ENCODE assay signal across 22 cellular contexts in the genomic region with DNA sequence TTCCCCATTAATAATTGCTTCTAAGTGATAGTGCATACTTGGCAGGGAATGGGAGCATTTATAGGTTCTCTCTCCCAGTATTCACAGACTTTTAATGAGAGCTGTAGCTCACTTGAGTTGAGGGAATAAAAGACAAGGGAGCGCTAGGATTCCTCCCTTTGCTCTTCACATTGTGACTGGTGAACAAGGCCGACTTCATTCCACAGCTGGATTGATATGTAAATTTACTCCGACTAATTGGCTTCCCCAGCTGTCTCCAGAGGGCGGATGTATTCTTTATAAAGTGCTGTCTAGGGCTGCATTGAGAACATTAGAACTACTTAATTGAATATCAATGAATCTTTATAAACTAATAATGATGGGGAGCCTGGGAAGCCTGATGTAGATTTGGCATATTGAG.
DNase-seq lines count a peak whose midpoint lies in the region; ATAC-seq and TF ChIP-seq lines count a peak whose summit lies in the region.
"Had no signal": no experiment of that assay in that cellular context is flagged by ENCODE, and none has a peak within 500 bp of the region (broad histone marks: within the 10 kb centered on the region; RNA-seq: fewer than 3 reads in every experiment).

No MANE protein-coding gene starts in this region.

- peaks cover 11% of the 10 kb centered on the region for H3K9me3 ChIP-seq in H9 (ENCODE audit: control insufficient read depth, low read depth, low read length)
- no peaks in the 10 kb centered on the region for H3K9me3 ChIP-seq in iPS-20b (ENCODE audit: insufficient read depth, low read depth, low read length)
- H3K9me3 ChIP-seq in PC-9 (ENCODE audit: insufficient read depth, low read depth), result no peaks in the 10 kb centered on the region
- H3K9me3 ChIP-seq: Caco-2, Peyer's patch had no signal

- H4K20me1 ChIP-seq in H9 (ENCODE audit: control insufficient read depth, insufficient read depth, insufficient read length), result no peaks in the 10 kb centered on the region
- no peaks in the 10 kb centered on the region for H4K20me1 ChIP-seq in PC-9 (ENCODE audit: insufficient read depth)

- H3K4ac ChIP-seq in H9 (ENCODE audit: low read depth, low read length), result no peak overlapping the region

- H2BK5ac ChIP-seq in H9 (ENCODE audit: insufficient read length, low read length), result no peak overlapping the region

- no peak overlapping the region for H2AK5ac ChIP-seq in H9 (ENCODE audit: insufficient read length, low read length)

- no peaks in the 10 kb centered on the region for H3K27me3 ChIP-seq in H9 (ENCODE audit: insufficient read depth, low read length)
- H3K27me3 ChIP-seq in iPS-20b (ENCODE audit: insufficient read depth, low read length), result no peaks in the 10 kb centered on the region
- H3K27me3 ChIP-seq in PC-9 (ENCODE audit: insufficient read depth, low read depth), result peaks cover 34% of the 10 kb centered on the region
- H3K27me3 ChIP-seq: Peyer's patch had no signal

- no peaks in the 10 kb centered on the region for H3K27me3 Mint-ChIP-seq in H9 (ENCODE audit: low read depth)
- H3K27me3 Mint-ChIP-seq in WTC11 (ENCODE audit: low read depth), result no peaks in the 10 kb centered on the region
- H3K27me3 Mint-ChIP-seq: IgD-negative memory B cell had no signal

- H2BK15ac ChIP-seq in H9 (ENCODE audit: low read depth, low read length), result no peak overlapping the region

- H3K14ac ChIP-seq in H9 (ENCODE audit: insufficient read depth, low read length), result no peak overlapping the region

- no peak overlapping the region for H3K56ac ChIP-seq in H9 (ENCODE audit: insufficient read length, low read depth, low read length)

- H2AFZ ChIP-seq in H9 (ENCODE audit: low read length) (no peak overlapping the region), PC-9 (no peak overlapping the region)

- H2BK20ac ChIP-seq in H9 (ENCODE audit: low read depth, low read length, poor library complexity, severe bottlenecking), result no peak overlapping the region

- H3K4me2 ChIP-seq in H9 (ENCODE audit: insufficient read depth, insufficient read length, low read length), result no peak overlapping the region
- H3K4me2 ChIP-seq in PC-9, result no peak overlapping the region
- H3K4me2 ChIP-seq: KMS-11 had no signal

- H3K79me1 ChIP-seq in H9 (ENCODE audit: insufficient read depth, low read depth, low read length, poor library complexity, severe bottlenecking), result no peaks in the 10 kb centered on the region

- WGBS in H9 (ENCODE audit: extremely low coverage, insufficient read length, low lambda C conversion rate), result no CpG with 5 or more reads among the region's 4 CpGs

- CTCF ChIA-PET in WTC11 (lab: Charles Lee), result interaction anchor here (1.4 to 1.6 kb wide), 2 partner anchors 63 to 120 kb away, joined by 3 to 8 read pairs; a partner anchor contains a TSS
- CTCF ChIA-PET in PC-9 (lab: Charles Lee), result no interaction called here

- H3K4me1 ChIP-seq in H9 (ENCODE audit: insufficient read depth, low read length) (no peaks in the 10 kb centered on the region; the same call in 1 of the 2 replicates), iPS-20b (ENCODE audit: insufficient read depth, low read length) (peaks cover 12% of the 10 kb centered on the region), PC-9 (replicated peaks; ENCODE audit: insufficient read depth) (no peaks in the 10 kb centered on the region)
- H3K4me1 ChIP-seq: Caco-2, Peyer's patch had no signal

- H3K4me1 Mint-ChIP-seq in H9, result peaks cover 15 to 22% of the 10 kb centered on the region in 2 experiments
- H3K4me1 Mint-ChIP-seq in WTC11, result peaks cover 27% of the 10 kb centered on the region
- H3K4me1 Mint-ChIP-seq: IgD-negative memory B cell had no signal

- BruUV-seq in PC-9 (replicated peaks; lab: Mats Ljungman, UMichigan), result no TSS peak

- H3F3A ChIP-seq in PC-9 (ENCODE audit: insufficient read depth, low read depth), result no peaks in the 10 kb centered on the region

- H4K5ac ChIP-seq in H9 (ENCODE audit: insufficient read length, low read depth, low read length), result no peak overlapping the region

- 0 out of 2 replicates have a peak, but pooled peaks cover 7% of the 10 kb centered on the region for H3K9me2 ChIP-seq in PC-9 (ENCODE audit: insufficient read depth)

- no peak overlapping the region for H4K8ac ChIP-seq in H9 (replicated peaks; ENCODE audit: insufficient read length, low read depth, low read length)

- no peak overlapping the region for H4K91ac ChIP-seq in H9 (ENCODE audit: insufficient read length, low read depth, low read length)

- H3K27ac Mint-ChIP-seq in H9 (no peak overlapping the region; a peak in 1 of 7 replicates), WTC11 (0 out of 2 replicates have a peak overlapping the region, but pooled peaks have one; percentile 84)
- H3K27ac Mint-ChIP-seq: CD8-positive, alpha-beta T cell; IgD-negative memory B cell had no signal

- H3K18ac ChIP-seq in H9 (ENCODE audit: insufficient read length, low read depth, low read length), result no peak overlapping the region

- H2BK12ac ChIP-seq in H9 (ENCODE audit: insufficient read length, low read depth, low read length), result no peak overlapping the region

- no peak overlapping the region for H3T11ph ChIP-seq in H9 (ENCODE audit: low read length)

- H3K79me2 ChIP-seq in H9 (ENCODE audit: insufficient read depth, low read length) (no peaks in the 10 kb centered on the region), PC-9 (ENCODE audit: low read depth) (no peaks in the 10 kb centered on the region)

- H3K36me3 Mint-ChIP-seq in H9 (ENCODE audit: insufficient read depth in 1 of 3, low read depth in 3 of 3) (peaks cover 0 to 2% (median 0%) of the 10 kb centered on the region in 3 experiments; a peak in 1 of 7 replicates), WTC11 (no peaks in the 10 kb centered on the region)
- H3K36me3 Mint-ChIP-seq: CD8-positive, alpha-beta T cell; IgD-negative memory B cell had no signal

- ATAC-seq in WTC11, result peak; percentile 95
- ATAC-seq in HG03354 (IDR thresholded peaks at IDR 0.05; ENCODE audit: poor library complexity, severe bottlenecking, unreplicated experiment), result no peak
- no peak for ATAC-seq in HG03460 (IDR thresholded peaks at IDR 0.05; ENCODE audit: unreplicated experiment)
- ATAC-seq: CD8-positive, alpha-beta T cell; GM12878 had no signal

- H3K36me3 ChIP-seq in iPS-20b (ENCODE audit: insufficient read depth, low read depth, low read length) (no peaks in the 10 kb centered on the region), PC-9 (ENCODE audit: low read depth) (no peaks in the 10 kb centered on the region)
- H3K36me3 ChIP-seq: Peyer's patch had no signal

- no peaks in the 10 kb centered on the region for H3K23me2 ChIP-seq in H9 (ENCODE audit: insufficient read length, low read depth, low read length, poor library complexity, severe bottlenecking)

- peaks cover 46 to 58% of the 10 kb centered on the region in 2 experiments for H3K9me3 Mint-ChIP-seq in H9
- H3K9me3 Mint-ChIP-seq in WTC11, result 0 out of 2 replicates have a peak, but pooled peaks cover 3% of the 10 kb centered on the region
- H3K9me3 Mint-ChIP-seq: CD8-positive, alpha-beta T cell; IgD-negative memory B cell had no signal

- no peak for TF ChIP-seq CTCF in H9 (conservative IDR thresholded peaks at IDR 0.05)
- no peak for TF ChIP-seq CTCF in WTC11 (IDR thresholded peaks at IDR 0.05)
- no peak for TF ChIP-seq CTCF in PC-9 (conservative IDR thresholded peaks at IDR 0.05)

- H3K4me3 ChIP-seq in iPS-20b (ENCODE audit: low read length), result peak overlapping the region; percentile 32; the same call in 1 of the 2 replicates
- H3K4me3 ChIP-seq in PC-9, result no peak overlapping the region
- H3K4me3 ChIP-seq: GM12878, Peyer's patch had no signal

- no peak overlapping the region for H3K4me3 Mint-ChIP-seq in H9
- H3K4me3 Mint-ChIP-seq in WTC11, result 0 out of 2 replicates have a peak overlapping the region, but pooled peaks have one; percentile 10
- H3K4me3 Mint-ChIP-seq: CD8-positive, alpha-beta T cell; IgD-negative memory B cell had no signal

- DNase-seq in H9 (peak; percentile 47), WTC11 (ENCODE audit: low spot score) (peak; percentile 13), PC-9 (no peak), MV-4-11 (lab: John Stamatoyannopoulos, UW) (no peak)
- DNase-seq: C1 segment of cervical spinal cord; Caco-2; CD8-positive, alpha-beta T cell; GDM1; MM.1S; NCI-H1092 treated with DMSO at 0.1 percent for 48 hours; NCI-H2029; NCI-H446 treated with DMSO at 0.1 percent for 48 hours; NCI-H526; Peyer's patch; SHP77 treated with DMSO at 0.1 percent for 48 hours; T-helper 1 cell had no signal

- H3K23ac ChIP-seq in H9 (ENCODE audit: insufficient read length, low read depth, low read length), result no peak overlapping the region

- POLR2A ChIA-PET in WTC11 (lab: Charles Lee), result no interaction called here
- POLR2A ChIA-PET in PC-9 (lab: Charles Lee; ENCODE audit: unreplicated experiment), result no interaction called here

- no peak overlapping the region for H2BK120ac ChIP-seq in H9 (ENCODE audit: low read depth, low read length, poor library complexity, severe bottlenecking)

- H3K27ac ChIP-seq in H9 (ENCODE audit: insufficient read length, low read depth, low read length) (no peak overlapping the region), iPS-20b (ENCODE audit: low read length) (no peak overlapping the region), PC-9 (no peak overlapping the region)
- H3K27ac ChIP-seq: KMS-11, Peyer's patch had no signal

- no peak overlapping the region for H3K9ac ChIP-seq in H9 (ENCODE audit: extremely low read depth, insufficient read length, low read length)
- no peak overlapping the region; the same call in 1 of the 2 replicates for H3K9ac ChIP-seq in iPS-20b (ENCODE audit: low read depth, low read length)
- H3K9ac ChIP-seq: KMS-11 had no signal

- intact Hi-C loops in PC-9 (cut with micrococcal nuclease; ENCODE audit: unreplicated experiment), result no loop called here

TF ChIP-seq in WTC11, 78 proteins besides CTCF, POLR2A, EP300 and RAD21:
- TF ChIP-seq TEAD1 (CRISPR knock-in tag; IDR thresholded peaks at IDR 0.05), result no peak
- no peak for TF ChIP-seq NR1H2 (CRISPR knock-in tag; IDR thresholded peaks at IDR 0.05)
- TF ChIP-seq ETV6 (CRISPR knock-in tag; IDR thresholded peaks at IDR 0.05), result no peak
- TF ChIP-seq TCF7 (CRISPR knock-in tag; IDR thresholded peaks at IDR 0.05; ENCODE audit: low read depth), result no peak
- no peak for TF ChIP-seq ATF1 (CRISPR knock-in tag; IDR thresholded peaks at IDR 0.05)
- no peak for TF ChIP-seq GTF2I (CRISPR knock-in tag; conservative IDR thresholded peaks at IDR 0.05)

Comparison
In these comparisons a context has a peak if more than half of its experiments do, and no peak if none do; other contexts are left out.
1. DNase-seq: peak in H9 (single experiment) and WTC11 (single experiment); none in PC-9 (0 of 2) and MV-4-11 (single experiment).